8 cellular contexts compared by ENCODE assay signal in genomic region chr7:150220673-150221181, GRCh38.
A peak's percentile ranks its signal among the peaks of the same experiment; 100 is the strongest.
DNase-seq lines count a peak whose midpoint lies in the region; ATAC-seq and TF ChIP-seq lines count a peak whose summit lies in the region.
"Not testable (repeated sequence)": the region's sequence is repeated elsewhere in the genome, so short reads cannot be mapped to it uniquely, and the experiment has no call there.

No MANE protein-coding gene starts in this region.

- H3K27ac ChIP-seq in H9 (ENCODE audit: insufficient read length, low read depth, low read length); right cardiac atrium (ENCODE audit: low read length); right lobe of liver; upper lobe of right lung: not testable (repeated sequence)

- not testable (repeated sequence) for H2BK120ac ChIP-seq in H9 (ENCODE audit: low read depth, low read length, poor library complexity, severe bottlenecking)

- H3K23ac ChIP-seq in H9 (ENCODE audit: insufficient read length, low read depth, low read length): not testable (repeated sequence)

- H2BK15ac ChIP-seq in H9 (ENCODE audit: low read depth, low read length): not testable (repeated sequence)

- not testable (repeated sequence) for H2BK5ac ChIP-seq in H9 (ENCODE audit: insufficient read length, low read length)

- not testable (repeated sequence) for H3K4me1 Mint-ChIP-seq in H9, WTC11

- not testable (repeated sequence) for H4K5ac ChIP-seq in H9 (ENCODE audit: insufficient read length, low read depth, low read length)

- not testable (repeated sequence) for H2AK5ac ChIP-seq in H9 (ENCODE audit: insufficient read length, low read length)

- H3K9me3 ChIP-seq in H9 (ENCODE audit: control insufficient read depth, low read depth, low read length); right cardiac atrium (ENCODE audit: control insufficient read depth, low read length); right lobe of liver; upper lobe of right lung: not testable (repeated sequence)

- H2BK12ac ChIP-seq in H9 (ENCODE audit: insufficient read length, low read depth, low read length): not testable (repeated sequence)

- WGBS in H9 (ENCODE audit: extremely low coverage, insufficient read length, low lambda C conversion rate): no CpG with 5 or more reads among the region's 38 CpGs
- WGBS in right cardiac atrium: 3% methylated on average over 38 of the region's 38 CpGs
- WGBS in right lobe of liver (ENCODE audit: insufficient coverage, low coverage, low lambda C conversion rate, missing lambda C conversion rate): 11% methylated on average over 13 of the region's 38 CpGs

- CTCF ChIA-PET in WTC11 (lab: Charles Lee): interaction anchor here (1.1 kb wide), 1 partner anchor 656 kb away, joined by 5 read pairs; no protein-coding TSS in a partner anchor

- not testable (repeated sequence) for H3K4ac ChIP-seq in H9 (ENCODE audit: low read depth, low read length)

- POLR2A ChIA-PET in WTC11 (lab: Charles Lee): not testable (repeated sequence)

- not testable (repeated sequence) for H3K79me2 ChIP-seq in H9 (ENCODE audit: insufficient read depth, low read length)

- not testable (repeated sequence) for H3K14ac ChIP-seq in H9 (ENCODE audit: insufficient read depth, low read length)

- not testable (repeated sequence) for H3K36me3 Mint-ChIP-seq in H9 (ENCODE audit: insufficient read depth in 1 of 3, low read depth in 3 of 3); WTC11

- H4K91ac ChIP-seq in H9 (ENCODE audit: insufficient read length, low read depth, low read length): not testable (repeated sequence)

- peak; percentile 14; the same call in 2 of the 3 replicates for TF ChIP-seq CTCF in H9 (conservative IDR thresholded peaks at IDR 0.05)
- TF ChIP-seq CTCF in WTC11 (IDR thresholded peaks at IDR 0.05); right lobe of liver (IDR thresholded peaks at IDR 0.05); upper lobe of right lung (IDR thresholded peaks at IDR 0.05): not testable (repeated sequence)

- not testable (repeated sequence) for H3K79me1 ChIP-seq in H9 (ENCODE audit: insufficient read depth, low read depth, low read length, poor library complexity, severe bottlenecking)

- not testable (repeated sequence) for H2AFZ ChIP-seq in H9 (ENCODE audit: low read length)

- not testable (repeated sequence) for H4K20me1 ChIP-seq in H9 (ENCODE audit: control insufficient read depth, insufficient read depth, insufficient read length)

- peak overlapping the region; percentile 73 for H3K4me2 ChIP-seq in H9 (ENCODE audit: insufficient read depth, insufficient read length, low read length)

- H3K27ac Mint-ChIP-seq in H9, WTC11: not testable (repeated sequence)

- H4K8ac ChIP-seq in H9 (replicated peaks; ENCODE audit: insufficient read length, low read depth, low read length): not testable (repeated sequence)

- ATAC-seq in WTC11: peak; percentile 76
- ATAC-seq in right cardiac atrium: peak; percentile 31 to 63
- ATAC-seq in right lobe of liver: peak; percentile 70 to 78 (median 77)
- peak; percentile 70 for ATAC-seq in upper lobe of right lung

- H3K4me3 Mint-ChIP-seq in H9: peak overlapping the region; percentile 38 to 77
- peak overlapping the region; percentile 57 for H3K4me3 Mint-ChIP-seq in WTC11

- H3K4me3 ChIP-seq in right cardiac atrium (ENCODE audit: low read length); right lobe of liver; upper lobe of right lung: not testable (repeated sequence)

- H2BK20ac ChIP-seq in H9 (ENCODE audit: low read depth, low read length, poor library complexity, severe bottlenecking): not testable (repeated sequence)

- H3K27me3 Mint-ChIP-seq in H9 (ENCODE audit: low read depth): peaks cover 74% of the 10 kb centered on the region
- H3K27me3 Mint-ChIP-seq in WTC11 (ENCODE audit: low read depth): peaks cover 65% of the 10 kb centered on the region

- H3K9me3 Mint-ChIP-seq in H9: not testable (repeated sequence)
- H3K9me3 Mint-ChIP-seq in WTC11: peaks cover 13% of the 10 kb centered on the region

- H3K18ac ChIP-seq in H9 (ENCODE audit: insufficient read length, low read depth, low read length): not testable (repeated sequence)

- intact Hi-C loops in right cardiac atrium (cut with DNase I); right lobe of liver (cut with DNase I); posterior vena cava (cut with DNase I); upper lobe of right lung (cut with DNase I): not testable (repeated sequence)

- H3K36me3 ChIP-seq in right lobe of liver, upper lobe of right lung: not testable (repeated sequence)

- H3K27me3 ChIP-seq in H9 (ENCODE audit: insufficient read depth, low read length): peaks cover 11% of the 10 kb centered on the region; the same call in 1 of the 2 replicates
- H3K27me3 ChIP-seq in right cardiac atrium (ENCODE audit: control insufficient read depth, insufficient read depth); right lobe of liver; upper lobe of right lung: not testable (repeated sequence)

- not testable (repeated sequence) for H3K9ac ChIP-seq in H9 (ENCODE audit: extremely low read depth, insufficient read length, low read length)

- not testable (repeated sequence) for H3K4me1 ChIP-seq in H9 (ENCODE audit: insufficient read depth, low read length); right cardiac atrium (ENCODE audit: control insufficient read depth, insufficient read depth, low read length); right lobe of liver; upper lobe of right lung

- DNase-seq in H9 (peak; percentile 36), NCI-H2171 treated with DMSO at 0.1 percent for 48 hours (lab: John Stamatoyannopoulos, UW) (peak; percentile 18), WTC11 (ENCODE audit: low spot score) (peak; percentile 58), ecto neural progenitor cell (ENCODE audit: low spot score) (peak; percentile 63), right cardiac atrium (peak in 1 of 3 donors; percentile 53), right lobe of liver (peak in 1 of 3 donors; percentile 42), posterior vena cava (ENCODE audit: low spot score) (peak; percentile 73)
- not testable (repeated sequence) for DNase-seq in upper lobe of right lung

- H3K56ac ChIP-seq in H9 (ENCODE audit: insufficient read length, low read depth, low read length): not testable (repeated sequence)

- not testable (repeated sequence) for H3T11ph ChIP-seq in H9 (ENCODE audit: low read length)

- not testable (repeated sequence) for TF ChIP-seq POLR2A in right lobe of liver (IDR thresholded peaks at IDR 0.05)

- not testable (repeated sequence) for H3K23me2 ChIP-seq in H9 (ENCODE audit: insufficient read length, low read depth, low read length, poor library complexity, severe bottlenecking)
